ENCODE assay signal across 8 cellular contexts in the genomic region with DNA sequence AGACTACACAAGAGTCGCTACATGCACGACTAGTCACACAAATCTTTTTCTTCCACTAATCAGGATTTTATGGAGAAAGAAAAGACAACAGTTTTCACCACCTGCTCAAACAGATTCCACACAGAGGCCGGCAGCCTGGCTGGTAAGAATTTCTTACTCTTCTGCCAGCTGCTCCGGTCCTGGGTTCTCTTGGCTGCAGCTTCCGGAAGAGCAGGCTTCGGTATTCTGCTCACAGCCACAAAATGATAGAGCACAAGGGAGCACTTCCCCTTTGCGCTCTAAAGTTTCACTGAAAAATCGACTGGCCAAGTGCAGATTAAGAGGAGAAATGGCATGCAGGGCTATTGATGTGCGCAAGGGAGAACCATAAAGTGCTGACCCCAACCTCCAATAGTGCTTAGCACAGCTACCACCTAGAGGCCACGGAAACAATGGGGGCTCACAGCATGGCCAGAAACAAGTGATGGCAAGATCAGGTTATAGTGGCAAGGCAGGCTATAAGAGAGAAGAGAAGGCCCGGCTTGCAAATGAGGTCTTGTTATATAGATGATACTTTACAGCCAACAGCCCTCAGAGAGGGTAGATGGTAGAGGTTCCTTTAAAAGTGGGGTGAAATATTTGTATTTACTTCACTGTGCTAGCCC.
DNase-seq lines count a peak whose midpoint lies in the region; ATAC-seq and TF ChIP-seq lines count a peak whose summit lies in the region.
"Not testable (repeated sequence)": the region's sequence is repeated elsewhere in the genome, so short reads cannot be mapped to it uniquely, and the experiment has no call there.

No MANE protein-coding gene starts in this region.

- not testable (repeated sequence) for H3K36me3 Mint-ChIP-seq in activated naive CD8-positive, alpha-beta T cell treated with anti-CD3 and anti-CD28 coated beads, Interleukin-2, amount 50 U/mL, for 24 hours (ENCODE audit: low read depth)

- not testable (repeated sequence) for TF ChIP-seq CTCF in upper lobe of right lung (IDR thresholded peaks at IDR 0.05)

- peak; percentile 27 for TF ChIP-seq POLR2A in GM18505 (IDR thresholded peaks at IDR 0.05; ENCODE audit: borderline replicate concordance, extremely low read depth, insufficient read depth, insufficient read length)

- ATAC-seq in GM18505 (IDR thresholded peaks at IDR 0.05; ENCODE audit: unreplicated experiment) (peak; percentile 94), GM21367 (IDR thresholded peaks at IDR 0.05; ENCODE audit: unreplicated experiment) (peak; percentile 97), HG02981 (IDR thresholded peaks at IDR 0.05; ENCODE audit: unreplicated experiment) (peak; percentile 91), upper lobe of right lung (peak; percentile 78)
- peak; percentile 52 for ATAC-seq in activated naive CD8-positive, alpha-beta T cell treated with anti-CD3 and anti-CD28 coated beads, Interleukin-2, amount 50 U/mL, for 24 hours

- peak overlapping the region; percentile 75 for H3K9ac ChIP-seq in Karpas-422 (ENCODE audit: low read length)

- H3K9me3 ChIP-seq in Karpas-422 (ENCODE audit: low read length); upper lobe of right lung: not testable (repeated sequence)

- H3K27me3 Mint-ChIP-seq in activated naive CD8-positive, alpha-beta T cell treated with anti-CD3 and anti-CD28 coated beads, Interleukin-2, amount 50 U/mL, for 24 hours, result not testable (repeated sequence)

- H3K27ac Mint-ChIP-seq in activated naive CD8-positive, alpha-beta T cell treated with anti-CD3 and anti-CD28 coated beads, Interleukin-2, amount 50 U/mL, for 24 hours, result peak overlapping the region; percentile 75

- H3K4me2 ChIP-seq in Karpas-422 (ENCODE audit: low read depth, low read length, poor library complexity, severe bottlenecking), result peak overlapping the region; percentile 84

- H3K9me3 Mint-ChIP-seq in activated naive CD8-positive, alpha-beta T cell treated with anti-CD3 and anti-CD28 coated beads, Interleukin-2, amount 50 U/mL, for 24 hours, result not testable (repeated sequence)

- H3K4me1 ChIP-seq in Karpas-422 (ENCODE audit: low read length), result peaks cover 25% of the 10 kb centered on the region
- not testable (repeated sequence) for H3K4me1 ChIP-seq in upper lobe of right lung

- not testable (repeated sequence) for H3K27me3 ChIP-seq in Karpas-422 (ENCODE audit: low read length)
- H3K27me3 ChIP-seq in upper lobe of right lung, result peaks cover 17% of the 10 kb centered on the region

- peak overlapping the region; percentile 93 for H3K27ac ChIP-seq in Karpas-422 (ENCODE audit: low read length)
- H3K27ac ChIP-seq in upper lobe of right lung, result not testable (repeated sequence)

- peak overlapping the region; percentile 55 for H3K4me3 Mint-ChIP-seq in activated naive CD8-positive, alpha-beta T cell treated with anti-CD3 and anti-CD28 coated beads, Interleukin-2, amount 50 U/mL, for 24 hours

- intact Hi-C loops in upper lobe of right lung (cut with DNase I), result not testable (repeated sequence)

- DNase-seq in Karpas-422 (peak; percentile 91), RPMI8226 (peak; percentile 81), left kidney (ENCODE audit: low read depth, low spot score) (peak; percentile 44)
- not testable (repeated sequence) for DNase-seq in activated naive CD8-positive, alpha-beta T cell treated with anti-CD3 and anti-CD28 coated beads, Interleukin-2, amount 50 U/mL, for 24 hours; upper lobe of right lung

- H3K4me1 Mint-ChIP-seq in activated naive CD8-positive, alpha-beta T cell treated with anti-CD3 and anti-CD28 coated beads, Interleukin-2, amount 50 U/mL, for 24 hours, result not testable (repeated sequence)

- H3K79me2 ChIP-seq in Karpas-422 (ENCODE audit: low read length), result not testable (repeated sequence)

- H3K9me2 ChIP-seq in Karpas-422 (replicated peaks; ENCODE audit: insufficient read depth, low read length), result not testable (repeated sequence)

- peak overlapping the region; percentile 64 for H3K4me3 ChIP-seq in Karpas-422 (ENCODE audit: low read length)
- not testable (repeated sequence) for H3K4me3 ChIP-seq in upper lobe of right lung

- peak overlapping the region; percentile 81; the same call in 1 of the 2 replicates for H2AFZ ChIP-seq in Karpas-422 (ENCODE audit: low read length)

- H4K20me1 ChIP-seq in Karpas-422 (ENCODE audit: insufficient read depth, low read depth, low read length), result not testable (repeated sequence)

- H3K36me3 ChIP-seq in Karpas-422 (ENCODE audit: insufficient read depth, low read length); upper lobe of right lung: not testable (repeated sequence)
